ENCODE assay signal across 16 cellular contexts in genomic region chr18:76412010-76412817, GRCh38.
DNase-seq lines count a peak whose midpoint lies in the region; ATAC-seq, FAIRE-seq and TF ChIP-seq lines count a peak whose summit lies in the region.
"Had no signal": no experiment of that assay in that cellular context is flagged by ENCODE, and none has a peak within 500 bp of the region (broad histone marks: within the 10 kb centered on the region; RNA-seq: fewer than 3 reads in every experiment).

No MANE protein-coding gene starts in this region.

- ATAC-seq in T-cell (replicated peaks in 1 of 4), result no peak

- no peaks in the 10 kb centered on the region for H3K27me3 Mint-ChIP-seq in mesothelial cell of epicardium (ENCODE audit: low read depth)
- H3K27me3 Mint-ChIP-seq in T-cell, result no peaks in the 10 kb centered on the region

- no peak overlapping the region for H3K4me3 Mint-ChIP-seq in mesothelial cell of epicardium
- no peak overlapping the region for H3K4me3 Mint-ChIP-seq in T-cell

- H3K4me1 Mint-ChIP-seq in mesothelial cell of epicardium, result peaks cover 29% of the 10 kb centered on the region
- H3K4me1 Mint-ChIP-seq in T-cell, result peaks cover 42 to 52% (median 44%) of the 10 kb centered on the region in 3 donors

- CTCF ChIA-PET in T-cell (lab: Charles Lee), result no interaction called here

- TF ChIP-seq CTCF in choroid plexus epithelial cell (conservative IDR thresholded peaks at IDR 0.05; ENCODE audit: low read depth, low read length) (no peak), mesothelial cell of epicardium (IDR thresholded peaks at IDR 0.05; ENCODE audit: unreplicated experiment) (no peak)

- DNase-seq in activated effector memory CD4-positive, alpha-beta T cell treated with anti-CD3 and anti-CD28 coated beads, Interleukin-2, amount 50 U/mL, for 16 hours, result peak; percentile 50
- no peak for DNase-seq in activated effector memory CD4-positive, alpha-beta T cell treated with Interleukin-2 at 50 U/mL for 16 hours
- DNase-seq in choroid plexus epithelial cell (ENCODE audit: low read depth), result peak; percentile 50
- no peak for DNase-seq in mesothelial cell of epicardium (ENCODE audit: low spot score in 2 of 2, unreplicated experiment in 2 of 2)
- peak; percentile 50 for DNase-seq in urothelium cell line (ENCODE audit: low spot score)
- no peak for DNase-seq in NCI-H2029 treated with DMSO at 0.1 percent for 48 hours (lab: John Stamatoyannopoulos, UW)
- DNase-seq in cerebellum (ENCODE audit: low spot score), result no peak
- DNase-seq in T-cell, result no peak
- DNase-seq: activated naive CD4-positive, alpha-beta T cell treated with anti-CD3 and anti-CD28 coated beads, Interleukin-2, amount 50 U/mL, for 16 hours; caudate nucleus; glutamatergic neuron; NCI-H2081 treated with DMSO at 0.1 percent for 48 hours; NCI-H524 treated with DMSO at 0.1 percent for 48 hours; WERI-Rb-1 had no signal

- POLR2A ChIA-PET in T-cell (lab: Charles Lee), result no interaction called here

- H3K27ac Mint-ChIP-seq in mesothelial cell of epicardium, result peak overlapping the region; percentile 56
- no peak overlapping the region for H3K27ac Mint-ChIP-seq in T-cell

- FAIRE-seq in urothelium cell line (lab: Jason Lieb, UNC), result peak; percentile 32
- FAIRE-seq: A204.1, keratinocyte had no signal

- no peak overlapping the region for H3K4me3 ChIP-seq in choroid plexus epithelial cell (ENCODE audit: low read depth, low read length)

- H3K36me3 Mint-ChIP-seq in mesothelial cell of epicardium, result peaks cover 19% of the 10 kb centered on the region
- peaks cover 10% of the 10 kb centered on the region for H3K36me3 Mint-ChIP-seq in T-cell

- H3K9me3 Mint-ChIP-seq in mesothelial cell of epicardium (no peaks in the 10 kb centered on the region), T-cell (peaks cover 0 to 3% (median 0%) of the 10 kb centered on the region in 3 donors)

Comparison
In these comparisons a context has a peak if more than half of its experiments do, and no peak if none do; other contexts are left out.
1. DNase-seq: peak in activated effector memory CD4-positive, alpha-beta T cell treated with anti-CD3 and anti-CD28 coated beads, Interleukin-2, amount 50 U/mL, for 16 hours (single experiment), choroid plexus epithelial cell (single experiment) and urothelium cell line (single experiment); none in activated effector memory CD4-positive, alpha-beta T cell treated with Interleukin-2 at 50 U/mL for 16 hours (single experiment), mesothelial cell of epicardium (0 of 2), NCI-H2029 treated with DMSO at 0.1 percent for 48 hours (single experiment), cerebellum (single experiment) and T-cell (0 of 34).